ENCODE assay signal across 16 cellular contexts in the genomic region with DNA sequence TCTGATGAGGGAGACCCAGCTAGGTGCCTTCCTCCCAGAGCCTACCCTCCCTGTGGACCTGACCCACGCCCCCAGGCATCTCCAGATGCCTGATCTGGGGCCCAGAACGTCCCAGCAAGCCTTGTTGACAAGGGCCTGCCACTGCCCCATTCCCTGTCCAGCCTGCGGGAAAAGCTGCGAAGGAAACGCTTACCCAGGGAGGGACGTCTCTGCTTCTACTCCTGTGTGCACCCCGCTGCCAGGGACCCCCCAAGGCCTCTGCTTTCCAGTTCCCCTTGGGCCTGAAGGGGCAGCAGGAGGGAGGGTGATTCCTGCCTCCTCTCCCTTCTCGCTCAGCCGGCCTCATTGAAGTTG. TPM values are rescaled to one million over a fixed set of nuclear protein-coding genes. Genes with fewer than 3 reads are reported as not detected.
A peak's percentile ranks its signal among the peaks of the same experiment; 100 is the strongest.
DNase-seq lines count a peak whose midpoint lies in the region; ATAC-seq, FAIRE-seq and TF ChIP-seq lines count a peak whose summit lies in the region.
"Had no signal": no experiment of that assay in that cellular context is flagged by ENCODE, and none has a peak within 500 bp of the region (broad histone marks: within the 10 kb centered on the region; RNA-seq: fewer than 3 reads in every experiment).

No MANE protein-coding gene starts in this region.

- H3K27ac ChIP-seq in OCI-LY7 (ENCODE audit: low read depth, low read length, poor library complexity, severe bottlenecking) (no peak overlapping the region), H1 (ENCODE audit: low read depth, low read length) (no peak overlapping the region), substantia nigra (ENCODE audit: low read depth, low read length, poor library complexity, severe bottlenecking) (peak overlapping the region; percentile 42), GM23248 (no peak overlapping the region)

- no peaks in the 10 kb centered on the region for H3K36me3 Mint-ChIP-seq in mesothelial cell of epicardium

- TF ChIP-seq RAD21 in H1 (IDR thresholded peaks at IDR 0.05 in 1 of 2, conservative IDR thresholded peaks at IDR 0.05 in 1 of 2; ENCODE audit: low read depth in 2 of 2, low read length in 2 of 2): no peak

- H3K4me2 ChIP-seq in OCI-LY7 (ENCODE audit: low read length): no peak overlapping the region
- H3K4me2 ChIP-seq in H1 (ENCODE audit: insufficient read depth in 1 of 2, low read depth in 2 of 2, low read length in 2 of 2): peak overlapping the region; percentile 24 to 49; a peak in 3 of 4 replicates
- no peak overlapping the region for H3K4me2 ChIP-seq in GM23248 (ENCODE audit: unreplicated experiment)

- no peak overlapping the region for H4K5ac ChIP-seq in H1 (ENCODE audit: insufficient read length, low read depth, low read length)

- H3K56ac ChIP-seq in H1 (replicated peaks; ENCODE audit: insufficient read length, low read depth, low read length): no peak overlapping the region

- no TSS peak for BruUV-seq in OCI-LY7 (replicated peaks; lab: Mats Ljungman, UMichigan)

- H3K79me1 ChIP-seq in H1 (ENCODE audit: low read depth, low read length): no peaks in the 10 kb centered on the region

- H2BK20ac ChIP-seq in H1 (ENCODE audit: low read length): no peak overlapping the region

- no peak overlapping the region for H3K23ac ChIP-seq in H1 (ENCODE audit: insufficient read length)

- H3K14ac ChIP-seq in H1 (ENCODE audit: insufficient read length): no peak overlapping the region

- H3K9me2 ChIP-seq in OCI-LY7 (ENCODE audit: insufficient read depth, low read length): no peaks in the 10 kb centered on the region
- H3K9me2 ChIP-seq in GM23248 (ENCODE audit: insufficient read depth): no peaks in the 10 kb centered on the region

- no peak overlapping the region for H4K8ac ChIP-seq in H1 (ENCODE audit: extremely low read depth, insufficient read depth, low read length)

- peaks cover 8% of the 10 kb centered on the region for H3K4me1 Mint-ChIP-seq in mesothelial cell of epicardium
- H3K4me1 Mint-ChIP-seq: activated CD4-positive, alpha-beta T cell treated with anti-CD3 and anti-CD28 coated beads, Interleukin-2, amount 10 ng/mL, durations not matched to agents 7 days and 5 days had no signal

- peak overlapping the region; percentile 64 for H3K27ac Mint-ChIP-seq in mesothelial cell of epicardium
- H3K27ac Mint-ChIP-seq: activated CD4-positive, alpha-beta T cell treated with anti-CD3 and anti-CD28 coated beads, Interleukin-2, amount 10 ng/mL, durations not matched to agents 7 days and 5 days; T-helper 2 cell treated with Interferon-gamma antibody and Interleukin-4, amounts not matched to agents 5 μg/mL and 100 μg/mL, for 36 hours had no signal

- ATAC-seq in GM18519 (IDR thresholded peaks at IDR 0.05; ENCODE audit: low FRiP score, unreplicated experiment) (no peak), GM21717 (IDR thresholded peaks at IDR 0.05; ENCODE audit: unreplicated experiment) (no peak), GM18502 (IDR thresholded peaks at IDR 0.05; ENCODE audit: poor library complexity, unreplicated experiment) (no peak)
- ATAC-seq: activated T-cell treated with anti-CD3 and anti-CD28 coated beads, Interleukin-2, amount 50 U/mL, for 4 hours had no signal

- no peaks in the 10 kb centered on the region for H3F3A ChIP-seq in GM23248 (ENCODE audit: insufficient read depth)

- H2AK5ac ChIP-seq in H1 (ENCODE audit: low read depth, low read length): no peak overlapping the region

- H3K27me3 ChIP-seq in H1 (replicated peaks in 1 of 4; ENCODE audit: control insufficient read depth in 3 of 4, extremely low read depth in 1 of 4, insufficient read depth in 3 of 4, low read length in 3 of 4) (peaks cover 0 to 4% (median 0%) of the 10 kb centered on the region in 4 experiments; a peak in 3 of 7 replicates), GM23248 (replicated peaks; ENCODE audit: insufficient read depth) (no peaks in the 10 kb centered on the region)
- H3K27me3 ChIP-seq: adrenal gland, BE2C had no signal

- 52% methylated on average over 9 of the region's 9 CpGs; no CpG with 5 or more reads in 1 of the 2 experiments for WGBS in H1 (ENCODE audit: extremely low coverage in 1 of 2, insufficient coverage in 1 of 2, insufficient read length in 1 of 2, insufficient replicate concordance in 2 of 2, low coverage in 1 of 2, low lambda C conversion rate in 2 of 2, missing lambda C conversion rate in 1 of 2), 2 experiments
- WGBS in GM23248 (ENCODE audit: low coverage in 1 of 2, low lambda C conversion rate in 2 of 2, missing lambda C conversion rate in 2 of 2), 2 experiments: 69 to 70% methylated on average over 9 of the region's 9 CpGs

- H3K4ac ChIP-seq in H1 (replicated peaks; ENCODE audit: insufficient read length, low read depth, low read length): no peak overlapping the region

- H2BK120ac ChIP-seq in H1 (replicated peaks; ENCODE audit: low read depth, low read length): no peak overlapping the region

- no peak for TF ChIP-seq POLR2A in H1 (IDR thresholded peaks at IDR 0.05; ENCODE audit: control extremely low read depth in 1 of 2, low read depth in 2 of 2, low read length in 2 of 2)

- peak overlapping the region; percentile 92; the same call in 1 of the 2 replicates for H2BK15ac ChIP-seq in H1 (ENCODE audit: low read length)

- no peaks in the 10 kb centered on the region for H3K27me3 Mint-ChIP-seq in mesothelial cell of epicardium (ENCODE audit: low read depth)

- H4K91ac ChIP-seq in H1 (replicated peaks; ENCODE audit: insufficient read length, low read length): no peak overlapping the region

- no peaks in the 10 kb centered on the region for H3K79me2 ChIP-seq in OCI-LY7 (ENCODE audit: insufficient read depth, low read depth, low read length)
- H3K79me2 ChIP-seq in H1 (ENCODE audit: control insufficient read depth in 1 of 2, insufficient read depth in 2 of 2, low read length in 2 of 2): no peaks in the 10 kb centered on the region
- no peaks in the 10 kb centered on the region for H3K79me2 ChIP-seq in GM23248 (ENCODE audit: insufficient read depth)

- no peaks in the 10 kb centered on the region for H3K9me3 Mint-ChIP-seq in mesothelial cell of epicardium
- H3K9me3 Mint-ChIP-seq: activated CD4-positive, alpha-beta T cell treated with anti-CD3 and anti-CD28 coated beads, Interleukin-2, amount 10 ng/mL, durations not matched to agents 7 days and 5 days; activated T-cell treated with anti-CD3 and anti-CD28 coated beads, Interleukin-2, amount 50 U/mL, for 4 hours; T-helper 2 cell treated with Interferon-gamma antibody and Interleukin-4, amounts not matched to agents 5 μg/mL and 100 μg/mL, for 36 hours had no signal

- intact Hi-C loops in OCI-LY7 (cut with micrococcal nuclease; ENCODE audit: unreplicated experiment): no loop called here

- no peaks in the 10 kb centered on the region for H4K20me1 ChIP-seq in OCI-LY7 (ENCODE audit: insufficient read depth, low read length)
- H4K20me1 ChIP-seq in H1 (replicated peaks in 1 of 2; ENCODE audit: control insufficient read depth in 1 of 2, insufficient read depth in 2 of 2, low read length in 2 of 2): no peaks in the 10 kb centered on the region
- no peaks in the 10 kb centered on the region for H4K20me1 ChIP-seq in GM23248 (ENCODE audit: insufficient read depth)

- no peak for TF ChIP-seq EP300 in H1 (IDR thresholded peaks at IDR 0.05; ENCODE audit: borderline replicate concordance in 1 of 2, low read depth in 2 of 2, low read length in 2 of 2)

- H3K36me3 ChIP-seq in OCI-LY7 (ENCODE audit: insufficient read depth, low read length) (no peaks in the 10 kb centered on the region), H1 (ENCODE audit: control insufficient read depth in 2 of 4, insufficient read depth in 4 of 4, low read length in 3 of 4) (no peaks in the 10 kb centered on the region), GM23248 (ENCODE audit: low read depth) (no peaks in the 10 kb centered on the region)
- H3K36me3 ChIP-seq: adrenal gland, BE2C had no signal

- peak overlapping the region; percentile 11; the same call in 1 of the 2 replicates for H2AFZ ChIP-seq in OCI-LY7 (ENCODE audit: low read length)
- H2AFZ ChIP-seq in H1 (ENCODE audit: low read length): 0 out of 2 replicates have a peak overlapping the region, but pooled peaks have one; percentile 15
- no peak overlapping the region for H2AFZ ChIP-seq in GM23248

- H3K9me3 ChIP-seq in OCI-LY7 (ENCODE audit: low read length) (no peaks in the 10 kb centered on the region), H1 (ENCODE audit: insufficient read depth in 2 of 2, low read depth in 1 of 2, low read length in 1 of 2) (no peaks in the 10 kb centered on the region), GM23248 (ENCODE audit: low read depth) (no peaks in the 10 kb centered on the region)
- H3K9me3 ChIP-seq: adrenal gland, BE2C had no signal

- H3K4me1 ChIP-seq in OCI-LY7 (ENCODE audit: insufficient read depth, low read length, poor library complexity, severe bottlenecking): peaks cover 32% of the 10 kb centered on the region
- H3K4me1 ChIP-seq in H1 (replicated peaks in 1 of 4; ENCODE audit: control insufficient read depth in 3 of 4, insufficient read depth in 4 of 4, low read length in 3 of 4): peaks cover 4 to 12% (median 11%) of the 10 kb centered on the region in 4 experiments; a peak in 6 of 7 replicates
- H3K4me1 ChIP-seq in GM23248 (ENCODE audit: insufficient read depth): no peaks in the 10 kb centered on the region
- H3K4me1 ChIP-seq: adrenal gland, BE2C had no signal

- H3K4me3 ChIP-seq in OCI-LY7 (ENCODE audit: low read depth, low read length, poor library complexity, severe bottlenecking): no peak overlapping the region
- peak overlapping the region in 1 of 4 experiments; percentile 6; a peak in 2 of 8 replicates for H3K4me3 ChIP-seq in H1 (ENCODE audit: extremely low read depth in 1 of 4, insufficient read depth in 2 of 4, low read depth in 3 of 4, low read length in 4 of 4)
- H3K4me3 ChIP-seq in GM23248: no peak overlapping the region
- H3K4me3 ChIP-seq: adrenal gland had no signal

- H3K4me3 Mint-ChIP-seq in mesothelial cell of epicardium: no peak overlapping the region
- H3K4me3 Mint-ChIP-seq: activated CD4-positive, alpha-beta T cell treated with anti-CD3 and anti-CD28 coated beads, Interleukin-2, amount 10 ng/mL, durations not matched to agents 7 days and 5 days; activated T-cell treated with anti-CD3 and anti-CD28 coated beads, Interleukin-2, amount 50 U/mL, for 4 hours; T-helper 2 cell treated with Interferon-gamma antibody and Interleukin-4, amounts not matched to agents 5 μg/mL and 100 μg/mL, for 36 hours had no signal

- no peak for FAIRE-seq in H1 (lab: Jason Lieb, UNC)
- FAIRE-seq: GM12892 had no signal

- H3K9ac ChIP-seq in H1 (replicated peaks in 1 of 4; ENCODE audit: extremely low read depth in 1 of 4, low read depth in 3 of 4, low read length in 3 of 4) (no peak overlapping the region), GM23248 (no peak overlapping the region)

- POLR2A ChIA-PET in OCI-LY7 (lab: Charles Lee) (no interaction called here), H1 (lab: Charles Lee; ENCODE audit: partially characterized antibody) (interaction anchor here (0.7 to 1.1 kb wide), 3 partner anchors 9 to 24 kb away, joined by 3 to 4 read pairs (median 3); no protein-coding TSS in a partner anchor)

- peak overlapping the region; percentile 18; the same call in 1 of the 2 replicates for H2BK5ac ChIP-seq in H1 (ENCODE audit: low read depth, low read length)

- DNase-seq in OCI-LY7 (ENCODE audit: low spot score) (no peak), H1 (ENCODE audit: low read depth in 1 of 2, low spot score in 2 of 2) (no peak), mesothelial cell of epicardium (ENCODE audit: low spot score in 2 of 2, unreplicated experiment in 2 of 2) (no peak), substantia nigra (lab: John Stamatoyannopoulos, UW) (no peak), GM23248 (no peak)
- DNase-seq: activated CD4-positive, alpha-beta T cell treated with anti-CD3 and anti-CD28 coated beads, Interleukin-2, amount 10 ng/mL, durations not matched to agents 7 days and 5 days; activated T-cell treated with anti-CD3 and anti-CD28 coated beads, Interleukin-2, amount 50 U/mL, for 4 hours; BE2C; effector CD8-positive, alpha-beta T cell; NCI-H187 had no signal

- CTCF ChIA-PET in OCI-LY7 (lab: Charles Lee; ENCODE audit: unreplicated experiment): interaction anchor here (1.1 kb wide), 1 partner anchor 9 kb away, joined by 4 read pairs; no protein-coding TSS in a partner anchor
- CTCF ChIA-PET in H1 (lab: Charles Lee; ENCODE audit: partially characterized antibody): interaction anchor here (0.6 to 2.4 kb wide), 15 partner anchors 8 to 128 kb away, joined by 3 to 11 read pairs (median 3); no protein-coding TSS in a partner anchor

- H2BK12ac ChIP-seq in H1 (ENCODE audit: low read depth, low read length): peak overlapping the region; percentile 9; the same call in 1 of the 2 replicates

- H3K23me2 ChIP-seq in H1 (ENCODE audit: low read depth, low read length): no peaks in the 10 kb centered on the region

- in situ Hi-C loops in GM23248 (cut with MboI): no loop called here

- TF ChIP-seq CTCF in OCI-LY7 (conservative IDR thresholded peaks at IDR 0.05; ENCODE audit: low read length) (no peak), H1 (IDR thresholded peaks at IDR 0.05; ENCODE audit: control extremely low read depth in 1 of 3, insufficient read depth in 1 of 3, low read depth in 1 of 3, low read length in 3 of 3) (no peak), mesothelial cell of epicardium (IDR thresholded peaks at IDR 0.05; ENCODE audit: unreplicated experiment) (no peak)

- peak overlapping the region; percentile 73 for H3K18ac ChIP-seq in H1 (ENCODE audit: extremely low read depth, low read length)

RNA-seq across cellular contexts. Expression of a gene that starts 11.6 kb away (rescaled TPM):
- total RNA-seq in OCI-LY7 (2014; rRNA removed; shearing (Covaris generic)): 49.4 and 58.6 TPM in 2 replicates
- total RNA-seq in OCI-LY7 (2022): 124 and 141 TPM in 2 replicates
- 97.4 and 99.0 TPM in 2 replicates for total RNA-seq in H1 (2021; fragmentation: NEBNext Ultra II Directional; extraction: Animal tissue kit (Norgen Biotek cat#: 25700))
- 34.2 and 55.4 TPM in 2 replicates for polyA plus RNA-seq in H1 (2011; rRNA removed)
- polyA plus RNA-seq in H1 (2011; cell fraction: cytosol; rRNA removed): 38.7 TPM
- polyA plus RNA-seq in H1 (2011; cell fraction: nucleus; rRNA removed): 87.5 TPM
- polyA plus RNA-seq in H1 (2012, experiment 1 of 2): 78.7 to 109 TPM (median 97.3 TPM) in 4 replicates
- polyA plus RNA-seq in H1 (2012, experiment 2 of 2): 84.4 TPM
- polyA plus RNA-seq in H1 (2013, experiment 1 of 2): 126 TPM
- 110 TPM for polyA plus RNA-seq in H1 (2013, experiment 2 of 2)
- 42.8 and 45.5 TPM in 2 replicates for polyA minus RNA-seq in H1 (2011; rRNA and poly(A)+ RNA removed)
- 54.3 TPM for polyA minus RNA-seq in H1 (2011; cell fraction: cytosol; rRNA and poly(A)+ RNA removed)
- polyA minus RNA-seq in H1 (2011; cell fraction: nucleus; rRNA and poly(A)+ RNA removed): 31.1 TPM
- total RNA-seq in mesothelial cell of epicardium: 125 to 127 TPM (median 127 TPM) in 3 replicates
- total RNA-seq in GM23248 (2014; rRNA removed; shearing (Covaris generic)): 67.8 and 72.6 TPM in 2 replicates
- polyA plus RNA-seq in GM23248 (2016; fragmentation: Nextera tagmentation; extraction: Ambion mirVana): 56.8 and 59.7 TPM in 2 replicates

Comparison
In these comparisons a context has a peak if more than half of its experiments do, and no peak if none do; other contexts are left out.
1. H3K4me2 ChIP-seq: peak in H1 (2 of 2); none in OCI-LY7 (single experiment) and GM23248 (single experiment).